In the genomic region with DNA sequence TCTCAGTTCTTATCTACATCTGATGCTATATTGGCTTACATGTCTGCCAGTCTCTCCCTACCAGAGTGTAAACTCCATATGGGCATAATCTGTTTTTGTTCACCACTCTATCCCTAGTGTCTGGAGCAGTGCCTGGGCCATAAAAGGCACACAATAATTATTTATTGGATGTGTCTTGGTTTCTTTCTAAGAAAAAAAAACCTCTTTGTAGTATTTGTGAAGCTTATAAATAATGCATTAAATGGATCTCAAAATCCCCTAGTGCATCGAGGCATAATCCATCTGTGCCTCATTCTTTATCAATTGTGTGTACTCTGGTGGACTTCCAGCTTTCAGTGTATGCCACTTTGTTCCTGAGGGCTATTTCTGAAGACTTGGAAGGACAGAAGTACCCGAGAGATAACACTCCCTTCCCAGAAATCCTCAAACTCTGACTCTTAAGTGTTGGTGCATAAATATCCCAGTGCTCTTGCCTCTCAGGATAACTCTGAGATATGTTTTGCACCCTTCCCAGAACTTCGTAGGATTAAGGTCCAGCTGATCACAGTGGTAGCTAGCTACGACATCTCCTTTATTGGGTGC, we compare ENCODE assay signal across 26 cellular contexts.
DNase-seq lines count a peak whose midpoint lies in the region; ATAC-seq and TF ChIP-seq lines count a peak whose summit lies in the region.
"Had no signal": no experiment of that assay in that cellular context is flagged by ENCODE, and none has a peak within 500 bp of the region (broad histone marks: within the 10 kb centered on the region; RNA-seq: fewer than 3 reads in every experiment).

No MANE protein-coding gene starts in this region.

- H3K4me1 Mint-ChIP-seq in glutamatergic neuron (ENCODE audit: low read depth, unreplicated experiment) (peaks cover 32% of the 10 kb centered on the region), nephron (peaks cover 14% of the 10 kb centered on the region)

- H3K27me3 Mint-ChIP-seq in glutamatergic neuron (ENCODE audit: unreplicated experiment), result no peaks in the 10 kb centered on the region
- no peaks in the 10 kb centered on the region for H3K27me3 Mint-ChIP-seq in nephron (ENCODE audit: low read depth)

- peak overlapping the region; percentile 26 for H3K4me3 Mint-ChIP-seq in glutamatergic neuron (ENCODE audit: unreplicated experiment)
- H3K4me3 Mint-ChIP-seq in nephron, result no peak overlapping the region
- H3K4me3 Mint-ChIP-seq: activated T-helper 1 cell treated with anti-CD3 and anti-CD28 coated beads, Interleukin-12 subunit alpha, Interleukin-12 subunit beta, Interleukin-2, Interleukin-4 antibody, amounts not matched to agents 30 ng/mL and 10 ng/mL and 1 ng/mL, durations not matched to agents 14 hours and 24 hours and 36 hours had no signal

- H3K27ac Mint-ChIP-seq in glutamatergic neuron (ENCODE audit: unreplicated experiment) (peak overlapping the region; percentile 81), nephron (peak overlapping the region; percentile 39 to 85 (median 58))
- H3K27ac Mint-ChIP-seq: activated naive CD4-positive, alpha-beta T cell treated with anti-CD3 and anti-CD28 coated beads, Interleukin-2, amount 50 U/mL, for 72 hours; activated T-helper 1 cell treated with anti-CD3 and anti-CD28 coated beads, Interleukin-12 subunit alpha, Interleukin-12 subunit beta, Interleukin-2, Interleukin-4 antibody, amounts not matched to agents 30 ng/mL and 10 ng/mL and 1 ng/mL, durations not matched to agents 14 hours and 24 hours and 36 hours had no signal

- DNase-seq in Right ventricle myocardium inferior (ENCODE audit: missing footprints) (no peak), right atrium auricular region (ENCODE audit: low spot score) (no peak), glutamatergic neuron (no peak), NCI-H2029 (lab: John Stamatoyannopoulos, UW) (no peak), cerebellum (ENCODE audit: low spot score) (no peak)
- DNase-seq: 8988T; activated CD4-positive, CD25-positive, alpha-beta regulatory T cell treated with anti-CD3 and anti-CD28 coated beads, Interleukin-2, amount 50 U/mL, for 72 hours; DMS 273 treated with DMSO at 0.1 percent for 48 hours; GF-D8; NCI-H1048; NCI-H2081; occipital lobe; RPMI8226; sigmoid colon; stimulated activated CD4-positive, alpha-beta T cell treated with anti-CD3 and anti-CD28 coated beads, Interleukin-1b, Interleukin-23, amount 100 ng/mL, for 48 hours; stimulated activated naive CD4-positive, alpha-beta T cell treated with Interleukin-2 at 50 U/mL for 16 hours; SW 1271 had no signal

- intact Hi-C loops in Right ventricle myocardium inferior (cut with DNase I), result no loop called here

- peaks cover 0 to 25% of the 10 kb centered on the region in 2 donors for H3K4me1 ChIP-seq in right atrium auricular region

- peak; percentile 80 for ATAC-seq in Right ventricle myocardium inferior
- ATAC-seq in HG02970 (IDR thresholded peaks at IDR 0.05; ENCODE audit: low FRiP score, unreplicated experiment), result no peak
- ATAC-seq in GM18868 (IDR thresholded peaks at IDR 0.05; ENCODE audit: unreplicated experiment), result no peak
- ATAC-seq: activated naive CD4-positive, alpha-beta T cell treated with anti-CD3 and anti-CD28 coated beads, Interleukin-2, amount 50 U/mL, for 72 hours; GM12878 had no signal

- no peak overlapping the region for H3K4me3 ChIP-seq in right atrium auricular region
- H3K4me3 ChIP-seq: BLaER1 treated with 17β-estradiol and CSF1 and Interleukin-3, amounts not matched to agents 10 nM and 100 nM; GM12878; sigmoid colon; tibial nerve had no signal

- no peaks in the 10 kb centered on the region for H3K36me3 Mint-ChIP-seq in glutamatergic neuron (ENCODE audit: unreplicated experiment)
- H3K36me3 Mint-ChIP-seq in nephron (ENCODE audit: low read depth), result no peaks in the 10 kb centered on the region
- H3K36me3 Mint-ChIP-seq: activated naive CD4-positive, alpha-beta T cell treated with anti-CD3 and anti-CD28 coated beads, Interleukin-2, amount 50 U/mL, for 72 hours had no signal

- H3K9me3 ChIP-seq in right atrium auricular region, result no peaks in the 10 kb centered on the region
- H3K9me3 ChIP-seq: BLaER1 treated with 17β-estradiol and CSF1 and Interleukin-3, amounts not matched to agents 10 nM and 100 nM; sigmoid colon; tibial nerve had no signal

- no peaks in the 10 kb centered on the region for H3K27me3 ChIP-seq in right atrium auricular region
- H3K27me3 ChIP-seq: BLaER1 treated with 17β-estradiol and CSF1 and Interleukin-3, amounts not matched to agents 10 nM and 100 nM; sigmoid colon; tibial nerve had no signal

- TF ChIP-seq CTCF in right atrium auricular region (IDR thresholded peaks at IDR 0.05), result no peak
- TF ChIP-seq CTCF in glutamatergic neuron (IDR thresholded peaks at IDR 0.05; ENCODE audit: partially characterized antibody, unreplicated experiment), result no peak
- TF ChIP-seq CTCF in nephron (IDR thresholded peaks at IDR 0.05; ENCODE audit: unreplicated experiment in 3 of 3), result no peak

- H3K36me3 ChIP-seq in right atrium auricular region, result no peaks in the 10 kb centered on the region
- H3K36me3 ChIP-seq: BLaER1 treated with 17β-estradiol and CSF1 and Interleukin-3, amounts not matched to agents 10 nM and 100 nM; sigmoid colon; tibial nerve had no signal

- H3K9me3 Mint-ChIP-seq in glutamatergic neuron (ENCODE audit: unreplicated experiment) (peaks cover 2% of the 10 kb centered on the region), nephron (no peaks in the 10 kb centered on the region)
- H3K9me3 Mint-ChIP-seq: activated T-helper 1 cell treated with anti-CD3 and anti-CD28 coated beads, Interleukin-12 subunit alpha, Interleukin-12 subunit beta, Interleukin-2, Interleukin-4 antibody, amounts not matched to agents 30 ng/mL and 10 ng/mL and 1 ng/mL, durations not matched to agents 14 hours and 24 hours and 36 hours had no signal

- peak overlapping the region in 1 of 2 donors; percentile 55 for H3K27ac ChIP-seq in right atrium auricular region
- H3K27ac ChIP-seq: BLaER1 treated with 17β-estradiol and CSF1 and Interleukin-3, amounts not matched to agents 10 nM and 100 nM; KMS-11; sigmoid colon had no signal
